Comparison of ENCODE assay signal across 27 cellular contexts in genomic region chr10:5828725-5829124, GRCh38.
"Had no signal": no experiment of that assay in that cellular context is flagged by ENCODE, and none has a peak within 500 bp of the region (broad histone marks: within the 10 kb centered on the region; RNA-seq: fewer than 3 reads in every experiment).

No MANE protein-coding gene starts in this region.

- H3K9me3 ChIP-seq: breast epithelium, left ventricle myocardium inferior, pancreas, prostate gland, transverse colon had no signal

- H3K27ac ChIP-seq: breast epithelium, epithelial cell of prostate, left ventricle myocardium inferior, pancreas, prostate gland, SK-N-MC, transverse colon had no signal

- H3K4me1 ChIP-seq: breast epithelium, left ventricle myocardium inferior had no signal

- H3K36me3 ChIP-seq: breast epithelium, left ventricle myocardium inferior, pancreas, prostate gland, transverse colon had no signal

- FAIRE-seq: colon, endometrium, frontal cortex, pancreas, urothelium cell line had no signal

- ATAC-seq: activated naive CD8-positive, alpha-beta T cell treated with anti-CD3 and anti-CD28 coated beads, Interleukin-2, amount 50 U/mL, for 24 hours had no signal

- H3K4me3 Mint-ChIP-seq: activated naive CD4-positive, alpha-beta T cell treated with anti-CD3 and anti-CD28 coated beads, Interleukin-2, amount 50 U/mL, for 24 hours; activated naive CD8-positive, alpha-beta T cell treated with anti-CD3 and anti-CD28 coated beads, Interleukin-2, amount 50 U/mL, for 24 hours; central memory CD8-positive, alpha-beta T cell; naive B cell; nephron progenitor cell had no signal

- H3K9me3 Mint-ChIP-seq: activated naive CD4-positive, alpha-beta T cell treated with anti-CD3 and anti-CD28 coated beads, Interleukin-2, amount 50 U/mL, for 24 hours; activated naive CD8-positive, alpha-beta T cell treated with anti-CD3 and anti-CD28 coated beads, Interleukin-2, amount 50 U/mL, for 24 hours; central memory CD8-positive, alpha-beta T cell; naive B cell; nephron progenitor cell had no signal

- DNase-seq: activated CD4-positive, alpha-beta T cell treated with anti-CD3 and anti-CD28 coated beads for 48 hours; activated CD4-positive, alpha-beta T cell treated with anti-CD3 and anti-CD28 coated beads, Interleukin-2, amount 50 U/mL, for 48 hours; activated naive CD8-positive, alpha-beta T cell treated with anti-CD3 and anti-CD28 coated beads, Interleukin-2, amount 50 U/mL, for 24 hours; amygdala; dermis blood vessel endothelial cell; effector CD8-positive, alpha-beta T cell; glutamatergic neuron; islet precursor cell; left ventricle myocardium inferior; naive B cell; nephron progenitor cell; retina; stimulated activated CD4-positive, alpha-beta T cell treated with anti-CD3 and anti-CD28 coated beads, Interleukin-15, amount 100 ng/mL, for 24 hours; stimulated activated CD4-positive, alpha-beta T cell treated with anti-CD3 and anti-CD28 coated beads, Interleukin-2, amount 100 ng/mL, for 24 hours; stimulated activated naive CD4-positive, alpha-beta T cell treated with Interleukin-2 at 50 U/mL for 16 hours; transverse colon had no signal

- H3K27me3 Mint-ChIP-seq: activated naive CD4-positive, alpha-beta T cell treated with anti-CD3 and anti-CD28 coated beads, Interleukin-2, amount 50 U/mL, for 24 hours; activated naive CD8-positive, alpha-beta T cell treated with anti-CD3 and anti-CD28 coated beads, Interleukin-2, amount 50 U/mL, for 24 hours; central memory CD8-positive, alpha-beta T cell; naive B cell had no signal

- H3K36me3 Mint-ChIP-seq: activated naive CD4-positive, alpha-beta T cell treated with anti-CD3 and anti-CD28 coated beads, Interleukin-2, amount 50 U/mL, for 24 hours; naive B cell had no signal

- H3K4me1 Mint-ChIP-seq: activated naive CD4-positive, alpha-beta T cell treated with anti-CD3 and anti-CD28 coated beads, Interleukin-2, amount 50 U/mL, for 24 hours; central memory CD8-positive, alpha-beta T cell had no signal

- H3K27me3 ChIP-seq: breast epithelium, pancreas, transverse colon had no signal

- H3K4me3 ChIP-seq: breast epithelium, left ventricle myocardium inferior, pancreas, prostate gland, SK-N-MC, transverse colon had no signal

- H3K27ac Mint-ChIP-seq: activated naive CD4-positive, alpha-beta T cell treated with anti-CD3 and anti-CD28 coated beads, Interleukin-2, amount 50 U/mL, for 24 hours; activated naive CD8-positive, alpha-beta T cell treated with anti-CD3 and anti-CD28 coated beads, Interleukin-2, amount 50 U/mL, for 24 hours had no signal
